8 cellular contexts compared by ENCODE assay signal in the genomic region with DNA sequence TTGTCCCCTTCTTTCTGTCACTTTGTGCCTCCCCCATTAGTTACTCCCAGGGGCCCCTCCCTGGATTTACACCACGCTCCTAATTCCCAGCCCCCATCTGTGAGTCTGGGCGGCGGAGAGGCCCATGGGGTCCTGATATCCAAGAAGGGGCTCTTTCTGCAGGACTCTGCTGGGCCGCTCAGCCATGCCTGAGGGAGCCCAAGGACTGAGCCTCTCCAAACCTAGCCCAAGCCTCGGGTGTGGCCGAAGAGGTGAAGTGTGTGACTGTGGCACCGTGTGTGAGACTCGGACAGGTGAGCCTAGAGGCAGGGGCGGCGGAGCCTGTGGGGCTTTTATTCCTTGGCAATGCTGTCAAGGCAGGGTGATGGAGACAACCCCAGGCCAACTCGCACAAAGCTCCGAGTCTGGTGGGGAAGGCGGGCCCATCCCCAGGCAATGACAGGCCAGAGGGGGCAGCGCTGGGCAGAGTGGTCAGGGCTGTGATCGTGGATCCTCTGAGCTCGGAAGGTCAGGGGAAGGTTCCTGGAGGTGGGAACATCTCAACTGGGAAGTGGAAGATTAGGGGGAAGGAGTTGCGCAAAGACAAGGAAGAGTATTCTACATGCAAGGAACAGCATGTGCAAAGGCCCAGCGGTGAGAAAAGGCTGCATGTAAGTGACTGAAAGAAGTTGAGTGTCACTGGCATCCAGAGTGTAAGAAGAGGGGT. TPM values are rescaled to one million over a fixed set of nuclear protein-coding genes. Genes with fewer than 3 reads are reported as not detected.
A peak's percentile ranks its signal among the peaks of the same experiment; 100 is the strongest.
DNase-seq lines count a peak whose midpoint lies in the region; ATAC-seq and TF ChIP-seq lines count a peak whose summit lies in the region.

No MANE protein-coding gene starts in this region.

- H3K4me3 Mint-ChIP-seq in activated T-cell treated with anti-CD3 and anti-CD28 coated beads, Interleukin-2, amount 50 U/mL, for 72 hours = peak overlapping the region; percentile 88 to 100
- H3K4me3 Mint-ChIP-seq in activated B cell treated with CpG ODN at 0.5 μM for 24 hours = peak overlapping the region; percentile 89

- H3K9me3 ChIP-seq in heart right ventricle = no peaks in the 10 kb centered on the region

- no peaks in the 10 kb centered on the region for H3K9me3 Mint-ChIP-seq in activated T-cell treated with anti-CD3 and anti-CD28 coated beads, Interleukin-2, amount 50 U/mL, for 72 hours
- no peaks in the 10 kb centered on the region for H3K9me3 Mint-ChIP-seq in activated B cell treated with CpG ODN at 0.5 μM for 24 hours

- 35 to 44% methylated on average over 18 of the region's 18 CpGs for WGBS in heart right ventricle, 2 donors

- H3K27ac ChIP-seq in heart right ventricle = peak overlapping the region; percentile 94 to 100 (median 96)

- H3K27me3 Mint-ChIP-seq in activated T-cell treated with anti-CD3 and anti-CD28 coated beads, Interleukin-2, amount 50 U/mL, for 72 hours (ENCODE audit: low read depth) = no peaks in the 10 kb centered on the region
- peaks cover 4% of the 10 kb centered on the region for H3K27me3 Mint-ChIP-seq in activated B cell treated with CpG ODN at 0.5 μM for 24 hours

- H3K36me3 ChIP-seq in heart right ventricle = peaks cover 0 to 39% (median 0%) of the 10 kb centered on the region in 9 donors

- H3K4me3 ChIP-seq in heart right ventricle = peak overlapping the region; percentile 66 to 98 (median 86)
- H3K4me3 ChIP-seq in skeletal muscle cell (ENCODE audit: low read depth, low read length) = peak overlapping the region; percentile 78

- POLR2A ChIA-PET in activated B cell treated with CpG ODN at 0.5 μM for 24 hours (lab: Charles Lee) (interaction anchor here (1.0 to 15.0 kb wide), 6 partner anchors 8 to 31 kb away, joined by 3 to 285 read pairs (median 4); partner anchors contain the start of genes MED29, PAF1, RPS16 and SUPT5H), HEK293T (lab: Yijun Ruan, JAX) (interaction anchor here (0.6 to 2.3 kb wide), 6 partner anchors 10 to 31 kb away, joined by 3 to 53 read pairs (median 5); partner anchors contain the start of genes MED29, PAF1, RPS16 and SUPT5H)

- CTCF ChIA-PET in activated B cell treated with CpG ODN at 0.5 μM for 24 hours (lab: Charles Lee) (interaction anchor here (0.9 to 1.6 kb wide), 2 partner anchors 21 to 23 kb away, joined by 3 to 5 read pairs; partner anchors contain the start of genes MED29 and PAF1), HEK293T (lab: Yijun Ruan, JAX) (interaction anchor here (0.6 to 0.8 kb wide), 2 partner anchors 15 to 83 kb away, joined by 4 to 10 read pairs; no protein-coding TSS in a partner anchor)

- TF ChIP-seq CTCF in activated B cell treated with CpG ODN at 0.5 μM for 24 hours (IDR thresholded peaks at IDR 0.05) = no peak
- peak in 2 of 9 donors; percentile 25 to 28 for TF ChIP-seq CTCF in heart right ventricle (IDR thresholded peaks at IDR 0.05)

- H3K4me1 Mint-ChIP-seq in activated T-cell treated with anti-CD3 and anti-CD28 coated beads, Interleukin-2, amount 50 U/mL, for 72 hours (ENCODE audit: low read depth) = peaks cover 42% of the 10 kb centered on the region
- peaks cover 52% of the 10 kb centered on the region for H3K4me1 Mint-ChIP-seq in activated B cell treated with CpG ODN at 0.5 μM for 24 hours

- H3K27ac Mint-ChIP-seq in activated T-cell treated with anti-CD3 and anti-CD28 coated beads, Interleukin-2, amount 50 U/mL, for 72 hours = peak overlapping the region; percentile 71
- peak overlapping the region; percentile 84 for H3K27ac Mint-ChIP-seq in activated B cell treated with CpG ODN at 0.5 μM for 24 hours

- intact Hi-C loops in activated B cell treated with CpG ODN at 0.5 μM for 24 hours (cut with micrococcal nuclease) (no loop called here), heart right ventricle (cut with DNase I) (loop anchor here in 6 of 10 donors (2.0 to 10.0 kb wide), 6 partner anchors 17 to 289 kb away; partner anchors contain the start of genes SAMD4B (in 3 of the 6), EID2B (in 1 of the 6), PAK4 (in 1 of the 6) and SUPT5H (in 1 of the 6))

- peaks cover 11 to 61% (median 43%) of the 10 kb centered on the region in 9 donors for H3K4me1 ChIP-seq in heart right ventricle

- no peak for ATAC-seq in activated T-cell treated with anti-CD3 and anti-CD28 coated beads, Interleukin-2, amount 50 U/mL, for 72 hours (replicated peaks in 1 of 2)
- no peak for ATAC-seq in activated B cell treated with CpG ODN at 0.5 μM for 24 hours (ENCODE audit: low read depth)
- no peak for ATAC-seq in heart right ventricle
- ATAC-seq in activated CD4-positive, CD25-positive, alpha-beta regulatory T cell treated with anti-CD3 and anti-CD28 coated beads, Interleukin-2, amount 50 U/mL, for 24 hours = no peak
- no peak for ATAC-seq in GM19467 (IDR thresholded peaks at IDR 0.05; ENCODE audit: unreplicated experiment)

- no peak for DNase-seq in activated T-cell treated with anti-CD3 and anti-CD28 coated beads, Interleukin-2, amount 50 U/mL, for 72 hours
- DNase-seq in activated T-cell treated with anti-CD3 and anti-CD28 coated beads, Interleukin-2, amount 50 U/mL, for 1 hour = no peak
- DNase-seq in activated B cell treated with CpG ODN at 0.5 μM for 24 hours (no peak), heart right ventricle (peak in 1 of 2 donors; percentile 36), skeletal muscle cell (ENCODE audit: low read depth) (no peak), HEK293T (ENCODE audit: extremely low spot score) (no peak)

- peaks cover 8 to 15% of the 10 kb centered on the region in 2 donors for H3K36me3 Mint-ChIP-seq in activated T-cell treated with anti-CD3 and anti-CD28 coated beads, Interleukin-2, amount 50 U/mL, for 72 hours (ENCODE audit: insufficient read depth in 2 of 2)
- H3K36me3 Mint-ChIP-seq in activated B cell treated with CpG ODN at 0.5 μM for 24 hours (ENCODE audit: low read depth) = peaks cover 46% of the 10 kb centered on the region

- H3K27me3 ChIP-seq in heart right ventricle = no peaks in the 10 kb centered on the region

TF ChIP-seq in HEK293T, 16 proteins besides CTCF, POLR2A, EP300 and RAD21:
- TF ChIP-seq FOXK2 (IDR thresholded peaks at IDR 0.05) = no peak
- TF ChIP-seq TARDBP (IDR thresholded peaks at IDR 0.05) = no peak
- TF ChIP-seq ARNT (IDR thresholded peaks at IDR 0.05) = no peak
- TF ChIP-seq SUZ12 (IDR thresholded peaks at IDR 0.05) = no peak
- TF ChIP-seq FOXA1 (IDR thresholded peaks at IDR 0.05) = no peak
- no peak for TF ChIP-seq CTBP1 (IDR thresholded peaks at IDR 0.05; ENCODE audit: borderline replicate concordance)

RNA-seq across cellular contexts. Expression of gene PLEKHG2, which starts 1.6 kb away (rescaled TPM):
- 10 to 100 TPM; 86.5 to 92.1 TPM for total RNA-seq in activated T-cell treated with anti-CD3 and anti-CD28 coated beads, Interleukin-2, amount 50 U/mL, for 72 hours
- 111 and 125 TPM in 2 replicates for total RNA-seq in activated B cell treated with CpG ODN at 0.5 μM for 24 hours
- total RNA-seq in heart right ventricle = 10 to 100 TPM in 9 of 10 donors, 1 to 10 TPM in 1; 8.3 to 23.1 (median 15.1) TPM
- 10 to 100 TPM in 1 of 2 donors, 1 to 10 TPM in 1; 6.9 to 22.7 TPM for polyA plus RNA-seq in heart right ventricle

RNA-seq across cellular contexts. Expression of gene ZFP36, which starts 7.4 kb away (rescaled TPM):
- total RNA-seq in activated T-cell treated with anti-CD3 and anti-CD28 coated beads, Interleukin-2, amount 50 U/mL, for 72 hours = 100 to 1,000 TPM in 1 of 2 donors, 10 to 100 TPM in 1; 81.4 to 108 TPM
- total RNA-seq in activated B cell treated with CpG ODN at 0.5 μM for 24 hours = 167 and 206 TPM in 2 replicates
- 100 to 1,000 TPM in 2 of 10 donors, 10 to 100 TPM in 8; 22.8 to 194 (median 48.1) TPM for total RNA-seq in heart right ventricle
- 10 to 100 TPM; 60.2 to 63.2 TPM for polyA plus RNA-seq in heart right ventricle

RNA-seq across cellular contexts. Expression of gene RPS16, which starts 21.7 kb away (rescaled TPM):
- total RNA-seq in activated T-cell treated with anti-CD3 and anti-CD28 coated beads, Interleukin-2, amount 50 U/mL, for 72 hours = 1,000 to 10,000 TPM; 3,177 to 3,644 TPM
- total RNA-seq in activated B cell treated with CpG ODN at 0.5 μM for 24 hours = 4,002 and 4,656 TPM in 2 replicates
- total RNA-seq in heart right ventricle = 1,000 to 10,000 TPM in 7 of 10 donors, 100 to 1,000 TPM in 3; 936 to 1,726 (median 1,424) TPM
- 1,000 to 10,000 TPM in 1 of 2 donors, 100 to 1,000 TPM in 1; 974 to 3,280 TPM for polyA plus RNA-seq in heart right ventricle

RNA-seq across cellular contexts. Expression of gene MED29, which starts 22.9 kb away (rescaled TPM):
- 10 to 100 TPM; 26.4 to 34.3 TPM for total RNA-seq in activated T-cell treated with anti-CD3 and anti-CD28 coated beads, Interleukin-2, amount 50 U/mL, for 72 hours
- total RNA-seq in activated B cell treated with CpG ODN at 0.5 μM for 24 hours (38.0 and 39.0 TPM in 2 replicates), heart right ventricle (10 to 100 TPM; 22.9 to 32.3 (median 27.1) TPM)
- 10 to 100 TPM; 16.2 to 30.8 TPM for polyA plus RNA-seq in heart right ventricle

RNA-seq across cellular contexts. Expression of gene PAF1, which starts 23.1 kb away (rescaled TPM):
- 10 to 100 TPM; 52.0 TPM for total RNA-seq in activated T-cell treated with anti-CD3 and anti-CD28 coated beads, Interleukin-2, amount 50 U/mL, for 72 hours
- 50.3 and 52.4 TPM in 2 replicates for total RNA-seq in activated B cell treated with CpG ODN at 0.5 μM for 24 hours
- 10 to 100 TPM; 34.3 to 46.4 (median 38.8) TPM for total RNA-seq in heart right ventricle
- polyA plus RNA-seq in heart right ventricle = 10 to 100 TPM; 24.1 to 48.2 TPM
